Comparison of ENCODE assay signal across 19 cellular contexts in genomic region chr20:17590245-17590644, GRCh38. TPM values are rescaled to one million over a fixed set of nuclear protein-coding genes. Genes with fewer than 3 reads are reported as not detected.
DNase-seq lines count a peak whose midpoint lies in the region; ATAC-seq, FAIRE-seq and TF ChIP-seq lines count a peak whose summit lies in the region.
"Had no signal": no experiment of that assay in that cellular context is flagged by ENCODE, and none has a peak within 500 bp of the region (broad histone marks: within the 10 kb centered on the region; RNA-seq: fewer than 3 reads in every experiment).

No MANE protein-coding gene starts in this region.

- no peak overlapping the region for H3K27ac ChIP-seq in GM12878 (ENCODE audit: control insufficient read depth, insufficient read depth)
- H3K27ac ChIP-seq in thyroid gland = peak overlapping the region; percentile 94 to 99 (median 98)
- H3K27ac ChIP-seq: adrenal gland, SJSA1 had no signal

- intact Hi-C loops in GM12878 (cut with micrococcal nuclease; ENCODE audit: unreplicated experiment) = no loop called here
- intact Hi-C loops in thyroid gland (cut with DNase I) = no loop called here

- DNase-seq in GM12878 (ENCODE audit: low read depth, low spot score) = no peak
- DNase-seq in mesothelial cell of epicardium (ENCODE audit: low spot score in 2 of 2, unreplicated experiment in 2 of 2) = no peak
- no peak for DNase-seq in thyroid gland
- DNase-seq in ecto neural progenitor cell (ENCODE audit: low spot score) = no peak
- DNase-seq in D721Med (ENCODE audit: insufficient read length, low spot score) = no peak
- no peak for DNase-seq in T-cell
- DNase-seq: activated CD4-positive, alpha-beta T cell treated with anti-CD3 and anti-CD28 coated beads, Interleukin-2, amount 50 U/mL, for 4 hours; activated T-cell treated with anti-CD3 and anti-CD28 coated beads, Interleukin-2, amount 50 U/mL, for 48 hours; adrenal gland; foreskin melanocyte; MG63; naive thymus-derived CD4-positive, alpha-beta T cell; NCI-H2029; NCI-H524; retina had no signal

- no peak for TF ChIP-seq CTCF in Loucy (conservative IDR thresholded peaks at IDR 0.05; ENCODE audit: low read length)
- TF ChIP-seq CTCF in GM12878 (IDR thresholded peaks at IDR 0.05 in 2 of 3, conservative IDR thresholded peaks at IDR 0.05 in 1 of 3; ENCODE audit: control insufficient read depth in 2 of 3, extremely low read depth in 1 of 3, insufficient read depth in 1 of 3, low read depth in 3 of 3, low read length in 3 of 3) = no peak
- TF ChIP-seq CTCF in mesothelial cell of epicardium (IDR thresholded peaks at IDR 0.05; ENCODE audit: unreplicated experiment) = no peak
- TF ChIP-seq CTCF in thyroid gland (IDR thresholded peaks at IDR 0.05) = no peak
- TF ChIP-seq CTCF in D721Med (IDR thresholded peaks at IDR 0.05; ENCODE audit: insufficient read depth, missing control alignments) = no peak

- RAD21 ChIA-PET in GM12878 (lab: Charles Lee; ENCODE audit: unreplicated experiment) = interaction anchor here (1.1 to 1.4 kb wide), 3 partner anchors 10 to 20 kb away, joined by 3 to 4 read pairs (median 3); partner anchors contain the start of gene DSTN

- H3K9me3 ChIP-seq in Loucy (ENCODE audit: insufficient read depth, low read depth, low read length) (no peaks in the 10 kb centered on the region), GM12878 (replicated peaks; ENCODE audit: control insufficient read depth, insufficient read depth, low read length) (no peaks in the 10 kb centered on the region), thyroid gland (no peaks in the 10 kb centered on the region)
- H3K9me3 ChIP-seq: adrenal gland, MG63, SJSA1 had no signal

- no peak overlapping the region for H3K4me3 Mint-ChIP-seq in mesothelial cell of epicardium
- H3K4me3 Mint-ChIP-seq in T-cell = no peak overlapping the region
- H3K4me3 Mint-ChIP-seq: naive thymus-derived CD4-positive, alpha-beta T cell had no signal

- TF ChIP-seq POLR2A in GM12878 (IDR thresholded peaks at IDR 0.05; ENCODE audit: low read depth, low read length) = no peak
- TF ChIP-seq POLR2A in thyroid gland (IDR thresholded peaks at IDR 0.05) = peak in 1 of 2 donors; percentile 72

- no peak for TF ChIP-seq EP300 in GM12878 (IDR thresholded peaks at IDR 0.05; ENCODE audit: borderline replicate concordance in 1 of 2, control insufficient read depth in 1 of 2, low read depth in 2 of 2, low read length in 2 of 2)

- H3K36me3 Mint-ChIP-seq in mesothelial cell of epicardium (peaks cover 3% of the 10 kb centered on the region), T-cell (peaks cover 20% of the 10 kb centered on the region)

- H3K36me3 ChIP-seq in Loucy (ENCODE audit: insufficient read depth, low read length) (peaks cover 3% of the 10 kb centered on the region; the same call in 1 of the 2 replicates), GM12878 (ENCODE audit: control insufficient read depth in 2 of 2, insufficient read depth in 2 of 2, low read length in 1 of 2) (no peaks in the 10 kb centered on the region), thyroid gland (no peaks in the 10 kb centered on the region)
- H3K36me3 ChIP-seq: adrenal gland had no signal

- H3K9me2 ChIP-seq in Loucy (replicated peaks; ENCODE audit: low read depth, low read length) = no peaks in the 10 kb centered on the region

- ATAC-seq in GM12878 (no peak), HG03460 (IDR thresholded peaks at IDR 0.05; ENCODE audit: unreplicated experiment) (no peak), T-cell (replicated peaks in 1 of 4) (no peak)
- ATAC-seq: naive thymus-derived CD4-positive, alpha-beta T cell had no signal

- H3K4me3 ChIP-seq in Loucy (ENCODE audit: low read length, poor library complexity, severe bottlenecking) = no peak overlapping the region
- no peak overlapping the region for H3K4me3 ChIP-seq in GM12878
- H3K4me3 ChIP-seq in thyroid gland (replicated peaks in 1 of 3) = no peak overlapping the region
- H3K4me3 ChIP-seq: adrenal gland, MG63, SJSA1 had no signal

- 4% methylated on average over 1 of the region's 1 CpG for WGBS in GM12878 (ENCODE audit: insufficient coverage, insufficient replicate concordance, low lambda C conversion rate, missing lambda C conversion rate)
- WGBS in thyroid gland, 2 donors = 17 to 29% methylated on average over 1 of the region's 1 CpG

- in situ Hi-C loops in GM12878 (cut with MboI) = no loop called here

- POLR2A ChIA-PET in GM12878 (lab: Charles Lee) = no interaction called here
- POLR2A ChIA-PET in T-cell (lab: Charles Lee) = no interaction called here

- H3K9ac ChIP-seq in Loucy (ENCODE audit: low read depth, low read length, poor library complexity, severe bottlenecking) = peak overlapping the region; percentile 26
- no peak overlapping the region for H3K9ac ChIP-seq in GM12878 (ENCODE audit: control insufficient read depth, insufficient read depth, low read length)

- H4K20me1 ChIP-seq in Loucy (ENCODE audit: insufficient read depth, low read length, poor library complexity, severe bottlenecking) = peaks cover 72% of the 10 kb centered on the region
- no peaks in the 10 kb centered on the region for H4K20me1 ChIP-seq in GM12878 (ENCODE audit: control insufficient read depth, insufficient read depth)

- H3K27me3 ChIP-seq in Loucy (ENCODE audit: insufficient read depth, low read length, poor library complexity, severe bottlenecking) = no peaks in the 10 kb centered on the region
- no peaks in the 10 kb centered on the region for H3K27me3 ChIP-seq in GM12878 (replicated peaks in 1 of 2; ENCODE audit: control insufficient read depth in 2 of 2, insufficient read depth in 2 of 2, low read length in 1 of 2)
- no peaks in the 10 kb centered on the region for H3K27me3 ChIP-seq in thyroid gland
- H3K27me3 ChIP-seq: adrenal gland, MG63, SJSA1 had no signal

- TF ChIP-seq RAD21 in GM12878 (IDR thresholded peaks at IDR 0.05; ENCODE audit: insufficient read depth, low read depth, low read length) = no peak

- SMC1A ChIA-PET in GM12878 (lab: Charles Lee; ENCODE audit: uncharacterized antibody, unreplicated experiment) = interaction anchor here (1.0 to 1.4 kb wide), 3 partner anchors 9 to 19 kb away, joined by 5 read pairs; no protein-coding TSS in a partner anchor

- H3K4me1 ChIP-seq in Loucy (ENCODE audit: insufficient read depth, low read length, poor library complexity, severe bottlenecking) = peaks cover 19% of the 10 kb centered on the region
- no peaks in the 10 kb centered on the region for H3K4me1 ChIP-seq in GM12878 (ENCODE audit: control insufficient read depth, insufficient read depth, low read length)
- peaks cover 91 to 97% of the 10 kb centered on the region in 2 donors for H3K4me1 ChIP-seq in thyroid gland
- H3K4me1 ChIP-seq: SJSA1 had no signal

- no peaks in the 10 kb centered on the region for H3K9me3 Mint-ChIP-seq in mesothelial cell of epicardium
- H3K9me3 Mint-ChIP-seq in T-cell = no peaks in the 10 kb centered on the region
- H3K9me3 Mint-ChIP-seq: naive thymus-derived CD4-positive, alpha-beta T cell had no signal

- no TSS peak for BruUV-seq in GM12878 (replicated peaks; lab: Mats Ljungman, UMichigan)

- H3K27me3 Mint-ChIP-seq in mesothelial cell of epicardium (ENCODE audit: low read depth) (no peaks in the 10 kb centered on the region), T-cell (no peaks in the 10 kb centered on the region)

- CTCF ChIA-PET in GM12878 (lab: Yijun Ruan, JAX) = interaction anchor here (1.2 to 1.9 kb wide), 5 partner anchors 11 to 92 kb away, joined by 3 to 10 read pairs (median 4); partner anchors contain the start of genes DSTN and RRBP1
- CTCF ChIA-PET in T-cell (lab: Charles Lee) = interaction anchor here in 1 of 2 donors (1.3 kb wide), 1 partner anchor 20 kb away, joined by 4 read pairs; the partner anchor contains the start of gene DSTN

- H3K27ac Mint-ChIP-seq in mesothelial cell of epicardium (peak overlapping the region; percentile 82), T-cell (no peak overlapping the region)

- H3K4me1 Mint-ChIP-seq in mesothelial cell of epicardium = peaks cover 53% of the 10 kb centered on the region
- H3K4me1 Mint-ChIP-seq in T-cell = peaks cover 44 to 58% (median 46%) of the 10 kb centered on the region in 3 donors

- no peak for FAIRE-seq in GM12878 (lab: Jason Lieb, UNC)
- no peak for FAIRE-seq in D721Med (lab: Jason Lieb, UNC)
- FAIRE-seq: GM18507 had no signal

- H3K4me2 ChIP-seq in Loucy (ENCODE audit: low read depth, low read length, poor library complexity, severe bottlenecking) (peak overlapping the region; percentile 25), GM12878 (ENCODE audit: control insufficient read depth, insufficient read depth) (no peak overlapping the region)

- H2AFZ ChIP-seq in Loucy (ENCODE audit: low read length) (no peak overlapping the region), GM12878 (ENCODE audit: control insufficient read depth, low read depth, low read length) (peak overlapping the region; percentile 20; the same call in 1 of the 2 replicates)

- 0 out of 2 replicates have a peak, but pooled peaks cover 4% of the 10 kb centered on the region for H3F3A ChIP-seq in Loucy (ENCODE audit: low read depth)

- peaks cover 96% of the 10 kb centered on the region for H3K79me2 ChIP-seq in Loucy (ENCODE audit: insufficient read depth, low read length)
- H3K79me2 ChIP-seq in GM12878 (ENCODE audit: control insufficient read depth, insufficient read depth, low read length) = no peaks in the 10 kb centered on the region; the same call in 1 of the 2 replicates

RNA-seq across cellular contexts. Expression of gene DSTN, which starts 20.4 kb away (rescaled TPM):
- 5.4 and 6.0 TPM in 2 replicates for total RNA-seq in GM12878 (2013; cell fraction: nucleolus; rRNA removed)
- total RNA-seq in GM12878 (2014; rRNA removed) (33.7 and 34.3 TPM in 2 replicates), GM12878 (2014; rRNA removed; fragmentation: Illumina TruSeq; extraction: Trizol) (39.0 and 39.4 TPM in 2 replicates), GM12878 (2021) (40.2 and 42.1 TPM in 2 replicates), mesothelial cell of epicardium (192 to 199 TPM (median 193 TPM) in 3 replicates), thyroid gland (100 to 1,000 TPM; 504 to 681 (median 560) TPM), T-cell (10 to 100 TPM; 36.3 to 41.7 (median 41.3) TPM)
- 28.9 TPM for polyA plus RNA-seq in GM12878 (2011; ENCODE audit: low read depth)
- polyA plus RNA-seq in GM12878 (2011; rRNA removed) (26.7 and 32.1 TPM in 2 replicates), GM12878 (2014; fragmentation: Illumina TruSeq; extraction: Trizol) (62.7 and 65.1 TPM in 2 replicates), GM12878 (2014; fragmentation: Nextera tagmentation; extraction: Ambion mirVana) (10 to 100 TPM; 34.8 to 46.6 TPM), GM12878 (2014; rRNA removed) (33.1 and 36.0 TPM in 2 replicates), GM12878 (2016; fragmentation: Nextera tagmentation; extraction: Ambion mirVana) (100 to 1,000 TPM; 128 to 137 TPM)
- polyA plus RNA-seq in GM12878 (2011; cell fraction: cytosol; rRNA removed) = 10.6 and 10.8 TPM in 2 replicates
- 12.5 and 15.6 TPM in 2 replicates for polyA plus RNA-seq in GM12878 (2011; cell fraction: nucleus; rRNA removed)
- 54.0 and 59.1 TPM in 2 replicates for polyA plus RNA-seq in GM12878 (2012)
- 2.4 and 6.1 TPM in 2 replicates for polyA minus RNA-seq in GM12878 (2011; rRNA and poly(A)+ RNA removed)
- 5.3 and 7.2 TPM in 2 replicates for polyA minus RNA-seq in GM12878 (2011; cell fraction: cytosol; rRNA and poly(A)+ RNA removed)
- 1.2 and 2.2 TPM in 2 replicates for polyA minus RNA-seq in GM12878 (2011; cell fraction: nucleus; rRNA and poly(A)+ RNA removed)

RNA-seq across cellular contexts. Expression of gene BFSP1, which starts 59.1 kb away (rescaled TPM):
- total RNA-seq in GM12878 (2013; cell fraction: nucleolus; rRNA removed) = not detected in 2 replicates
- total RNA-seq in GM12878 (2014; rRNA removed) = 0.05 and 0.06 TPM in 2 replicates
- 0.09 and 0.13 TPM in 2 replicates for total RNA-seq in GM12878 (2014; rRNA removed; fragmentation: Illumina TruSeq; extraction: Trizol)
- 0.13 TPM in 2 replicates for total RNA-seq in GM12878 (2021)
- not detected for polyA plus RNA-seq in GM12878 (2011; ENCODE audit: low read depth)
- polyA plus RNA-seq in GM12878 (2011; rRNA removed) = not detected in 2 replicates
- not detected in 2 replicates for polyA plus RNA-seq in GM12878 (2011; cell fraction: cytosol; rRNA removed)
- polyA plus RNA-seq in GM12878 (2011; cell fraction: nucleus; rRNA removed) = not detected in 2 replicates
- polyA plus RNA-seq in GM12878 (2012) = 0.07 TPM in 1 of 2 replicates, not detected in the other
- polyA plus RNA-seq in GM12878 (2014; fragmentation: Illumina TruSeq; extraction: Trizol) = 0.22 TPM in 1 of 2 replicates, not detected in the other
- under 1 TPM; 0.06 to 0.11 TPM for polyA plus RNA-seq in GM12878 (2014; fragmentation: Nextera tagmentation; extraction: Ambion mirVana)
- 0.05 TPM in 1 of 2 replicates, not detected in the other for polyA plus RNA-seq in GM12878 (2014; rRNA removed)
- polyA plus RNA-seq in GM12878 (2016; fragmentation: Nextera tagmentation; extraction: Ambion mirVana) = under 1 TPM in 1 of 2 experiments, not detected in 1; 0.10 TPM
- not detected in 2 replicates for polyA minus RNA-seq in GM12878 (2011; rRNA and poly(A)+ RNA removed)
- not detected in 2 replicates for polyA minus RNA-seq in GM12878 (2011; cell fraction: cytosol; rRNA and poly(A)+ RNA removed)
- not detected in 2 replicates for polyA minus RNA-seq in GM12878 (2011; cell fraction: nucleus; rRNA and poly(A)+ RNA removed)
- total RNA-seq in mesothelial cell of epicardium = 5.2 to 5.8 TPM (median 5.7 TPM) in 3 replicates
- total RNA-seq in thyroid gland = 1 to 10 TPM; 2.7 to 8.7 (median 4.2) TPM
- under 1 TPM; 0.25 to 0.53 (median 0.30) TPM for total RNA-seq in T-cell
- polyA plus RNA-seq: naive thymus-derived CD4-positive, alpha-beta T cell had no signal
